Comparison of ENCODE assay signal across 8 cellular contexts in genomic region chr19:35154535-35155406, GRCh38. TPM values are rescaled to one million over a fixed set of nuclear protein-coding genes. Genes with fewer than 3 reads are reported as not detected.
DNase-seq lines count a peak whose midpoint lies in the region; ATAC-seq and TF ChIP-seq lines count a peak whose summit lies in the region.

FXYD5 (plus strand) TSS chr19:35154735; CDS start chr19:35155551, 816 bp downstream.

- H3K4me3 ChIP-seq in PC-3 (ENCODE audit: low read length) (peak within 1 kb of the TSS; percentile 75), esophagus muscularis mucosa (peak within 1 kb of the TSS; percentile 57 to 70 (median 63))

- TF ChIP-seq POLR2A in esophagus muscularis mucosa (IDR thresholded peaks at IDR 0.05; ENCODE audit: low read depth), result peak; percentile 2

- H3K27me3 Mint-ChIP-seq in nephron (ENCODE audit: low read depth), result peaks cover 85% of the 10 kb centered on the region
- H3K27me3 Mint-ChIP-seq in stimulated activated naive CD8-positive, alpha-beta T cell treated with anti-CD3 and anti-CD28 coated beads, Interleukin-15, amount 100 ng/mL, for 72 hours, result no peaks in the 10 kb centered on the region

- H3K4me3 Mint-ChIP-seq in nephron, result peak within 1 kb of the TSS; percentile 84 to 87 (median 86)
- peak within 1 kb of the TSS; percentile 97 to 100 for H3K4me3 Mint-ChIP-seq in stimulated activated naive CD8-positive, alpha-beta T cell treated with anti-CD3 and anti-CD28 coated beads, Interleukin-15, amount 100 ng/mL, for 72 hours

- H4K20me1 ChIP-seq in PC-3 (ENCODE audit: low read length), result peaks cover 13% of the 10 kb centered on the region; the same call in 1 of the 2 replicates

- in situ Hi-C loops in ACHN (cut with HindIII; ENCODE audit: low pct_ligation_motif_present, low pct_unique_long_range_greater_than_20kb, low sequenced_read_pairs), result no loop called here

- BruUV-seq in PC-3 (replicated peaks; lab: Mats Ljungman, UMichigan), result no TSS peak

- H3K27ac ChIP-seq in PC-3 (ENCODE audit: low read length) (peak within 1 kb of the TSS; percentile 62), esophagus muscularis mucosa (replicated peaks in 1 of 4) (peak within 1 kb of the TSS; percentile 67 to 78 (median 74))

- peaks cover 14% of the 10 kb centered on the region for H3K4me1 ChIP-seq in PC-3 (ENCODE audit: insufficient read depth, low read length)
- H3K4me1 ChIP-seq in esophagus muscularis mucosa, result peaks cover 19 to 35% (median 30%) of the 10 kb centered on the region in 4 donors

- H3K4me1 Mint-ChIP-seq in nephron, result peaks cover 24% of the 10 kb centered on the region
- peaks cover 52% of the 10 kb centered on the region for H3K4me1 Mint-ChIP-seq in stimulated activated naive CD8-positive, alpha-beta T cell treated with anti-CD3 and anti-CD28 coated beads, Interleukin-15, amount 100 ng/mL, for 72 hours

- peaks cover 34% of the 10 kb centered on the region for H3K79me2 ChIP-seq in PC-3 (ENCODE audit: low read length)

- no peaks in the 10 kb centered on the region for H3F3A ChIP-seq in PC-3 (ENCODE audit: low read length, unreplicated experiment)

- H3K27ac Mint-ChIP-seq in nephron, result peak within 1 kb of the TSS in 2 of 3 experiments; percentile 32 to 58
- peak within 1 kb of the TSS; percentile 97 to 100 for H3K27ac Mint-ChIP-seq in stimulated activated naive CD8-positive, alpha-beta T cell treated with anti-CD3 and anti-CD28 coated beads, Interleukin-15, amount 100 ng/mL, for 72 hours

- peak; percentile 71 for DNase-seq in ACHN
- DNase-seq in GM20000 (ENCODE audit: low spot score), result peak; percentile 80
- DNase-seq in PC-3, result peak; percentile 70
- DNase-seq in activated T-cell treated with anti-CD3 and anti-CD28 coated beads for 4 hours, result peak; percentile 81
- DNase-seq in esophagus muscularis mucosa (ENCODE audit: extremely low spot score), result no peak
- DNase-seq in stimulated activated naive CD8-positive, alpha-beta T cell treated with anti-CD3 and anti-CD28 coated beads, Interleukin-15, amount 100 ng/mL, for 72 hours, result peak; percentile 52 to 74

- peak within 1 kb of the TSS; percentile 74 for H2AFZ ChIP-seq in PC-3 (ENCODE audit: low read length)

- CTCF ChIA-PET in PC-3 (lab: Charles Lee), result interaction anchor here (0.5 to 0.7 kb wide), 2 partner anchors 13 to 14 kb away, joined by 3 to 4 read pairs; no protein-coding TSS in a partner anchor

- H3K9me3 Mint-ChIP-seq in nephron, result no peaks in the 10 kb centered on the region
- H3K9me3 Mint-ChIP-seq in stimulated activated naive CD8-positive, alpha-beta T cell treated with anti-CD3 and anti-CD28 coated beads, Interleukin-15, amount 100 ng/mL, for 72 hours, result no peaks in the 10 kb centered on the region

- peak within 1 kb of the TSS; percentile 88 for H3K9ac ChIP-seq in PC-3 (ENCODE audit: low read length)

- POLR2A ChIA-PET in PC-3 (lab: Charles Lee; ENCODE audit: unreplicated experiment), result interaction anchor here (0.7 kb wide), 1 partner anchor 183 kb away, joined by 26 read pairs; no protein-coding TSS in a partner anchor

- 3% methylated on average over 31 of the region's 49 CpGs for WGBS in esophagus muscularis mucosa

- no peaks in the 10 kb centered on the region for H3K9me3 ChIP-seq in PC-3 (ENCODE audit: low read length)
- H3K9me3 ChIP-seq in esophagus muscularis mucosa, result no peaks in the 10 kb centered on the region

- ATAC-seq in PC-3 (peak; percentile 85), GM19328 (IDR thresholded peaks at IDR 0.05; ENCODE audit: unreplicated experiment) (no peak)
- peak; percentile 78 for ATAC-seq in stimulated activated naive CD8-positive, alpha-beta T cell treated with anti-CD3 and anti-CD28 coated beads, Interleukin-15, amount 100 ng/mL, for 72 hours

- intact Hi-C loops in PC-3 (cut with micrococcal nuclease) (no loop called here), esophagus muscularis mucosa (cut with DNase I) (no loop called here)

- TF ChIP-seq EP300 in esophagus muscularis mucosa (IDR thresholded peaks at IDR 0.05), result no peak

- TF ChIP-seq CTCF in GM20000 (IDR thresholded peaks at IDR 0.05; ENCODE audit: extremely low read depth, missing control alignments) (no peak), PC-3 (conservative IDR thresholded peaks at IDR 0.05; ENCODE audit: low read depth, low read length) (no peak), esophagus muscularis mucosa (IDR thresholded peaks at IDR 0.05) (peak in 1 of 3 experiments; percentile 5), nephron (IDR thresholded peaks at IDR 0.05; ENCODE audit: unreplicated experiment in 3 of 3) (no peak)

- H3K36me3 ChIP-seq in PC-3 (ENCODE audit: low read depth, low read length) (peaks cover 18% of the 10 kb centered on the region), esophagus muscularis mucosa (peaks cover under 1 to 31% (median 19%) of the 10 kb centered on the region in 4 donors)

- H3K27me3 ChIP-seq in PC-3 (ENCODE audit: low read length), result no peaks in the 10 kb centered on the region
- peaks cover 0 to 71% (median 19%) of the 10 kb centered on the region in 4 donors for H3K27me3 ChIP-seq in esophagus muscularis mucosa

- no peaks in the 10 kb centered on the region for H3K9me2 ChIP-seq in PC-3 (replicated peaks; ENCODE audit: low read length)

- no peaks in the 10 kb centered on the region for H3K36me3 Mint-ChIP-seq in nephron (ENCODE audit: low read depth)

- H3K4me2 ChIP-seq in PC-3 (ENCODE audit: low read length), result peak within 1 kb of the TSS; percentile 98

RNA-seq across cellular contexts. Expression of gene FXYD5, which starts in this region (rescaled TPM):
- total RNA-seq in PC-3 (2014; rRNA removed) (114 and 123 TPM in 2 replicates), esophagus muscularis mucosa (10 to 100 TPM; 26.6 to 49.3 (median 43.0) TPM)
